In genomic region chr15:39864116-39864515, GRCh38 we compare ENCODE assay signal across 18 cellular contexts. TPM values are rescaled to one million over a fixed set of nuclear protein-coding genes. Genes with fewer than 3 reads are reported as not detected.
DNase-seq lines count a peak whose midpoint lies in the region; ATAC-seq, FAIRE-seq and TF ChIP-seq lines count a peak whose summit lies in the region.
"Had no signal": no experiment of that assay in that cellular context is flagged by ENCODE, and none has a peak within 500 bp of the region (broad histone marks: within the 10 kb centered on the region; RNA-seq: fewer than 3 reads in every experiment).

No MANE protein-coding gene starts in this region.

- H3K27me3 Mint-ChIP-seq in stimulated activated naive CD8-positive, alpha-beta T cell treated with anti-CD3 and anti-CD28 coated beads, Interleukin-15, amount 100 ng/mL, for 72 hours = peaks cover 25% of the 10 kb centered on the region

- H3K56ac ChIP-seq in IMR-90 (ENCODE audit: extremely low read depth, insufficient read depth, low read length) = no peak overlapping the region

- H3K36me3 ChIP-seq in BLaER1 = peaks cover 52% of the 10 kb centered on the region
- peaks cover 1% of the 10 kb centered on the region; the same call in 1 of the 2 replicates for H3K36me3 ChIP-seq in IMR-90 (ENCODE audit: control insufficient read depth, insufficient read depth, low read length)
- H3K36me3 ChIP-seq in GM12878 (ENCODE audit: control insufficient read depth in 2 of 2, insufficient read depth in 2 of 2, low read length in 1 of 2) = no peaks in the 10 kb centered on the region
- no peaks in the 10 kb centered on the region for H3K36me3 ChIP-seq in ovary

- H3K4me1 ChIP-seq in BLaER1 (peaks cover 66% of the 10 kb centered on the region), IMR-90 (ENCODE audit: control insufficient read depth, insufficient read depth, low read length) (peaks cover 13% of the 10 kb centered on the region), GM12878 (ENCODE audit: control insufficient read depth, insufficient read depth, low read length) (no peaks in the 10 kb centered on the region), ovary (ENCODE audit: insufficient read depth) (no peaks in the 10 kb centered on the region)

- BruUV-seq in IMR-90 (replicated peaks; lab: Mats Ljungman, UMichigan) = no TSS peak
- BruUV-seq in GM12878 (replicated peaks; lab: Mats Ljungman, UMichigan) = no TSS peak

- H3K9me3 ChIP-seq in BLaER1 (peaks cover 7% of the 10 kb centered on the region), IMR-90 (ENCODE audit: control insufficient read depth, insufficient read depth, low read length) (no peaks in the 10 kb centered on the region), GM12878 (replicated peaks; ENCODE audit: control insufficient read depth, insufficient read depth, low read length) (no peaks in the 10 kb centered on the region), ovary (no peaks in the 10 kb centered on the region)

- no peak overlapping the region for H3K27ac Mint-ChIP-seq in stimulated activated naive CD8-positive, alpha-beta T cell treated with anti-CD3 and anti-CD28 coated beads, Interleukin-15, amount 100 ng/mL, for 72 hours
- H3K27ac Mint-ChIP-seq: B cell; CD4-positive, alpha-beta memory T cell had no signal

- WGBS in IMR-90 (ENCODE audit: extremely low coverage in 2 of 2, insufficient read length in 1 of 2), 2 experiments = no CpG with 5 or more reads among the region's 1 CpG
- WGBS in GM12878 (ENCODE audit: insufficient coverage, insufficient replicate concordance, low lambda C conversion rate, missing lambda C conversion rate) = 0% methylated on average over 1 of the region's 1 CpG
- 93 to 98% (median 97%) methylated on average over 1 of the region's 1 CpG for WGBS in ovary, 3 donors

- H2AFZ ChIP-seq in IMR-90 (replicated peaks; ENCODE audit: low read length, poor library complexity) (no peak overlapping the region), GM12878 (ENCODE audit: control insufficient read depth, low read depth, low read length) (no peak overlapping the region)

- no peaks in the 10 kb centered on the region for H3K27me3 ChIP-seq in BLaER1
- no peaks in the 10 kb centered on the region for H3K27me3 ChIP-seq in IMR-90 (ENCODE audit: control insufficient read depth, insufficient read depth, low read length)
- H3K27me3 ChIP-seq in GM12878 (replicated peaks in 1 of 2; ENCODE audit: control insufficient read depth in 2 of 2, insufficient read depth in 2 of 2, low read length in 1 of 2) = no peaks in the 10 kb centered on the region
- no peaks in the 10 kb centered on the region for H3K27me3 ChIP-seq in ovary

- H4K5ac ChIP-seq in IMR-90 (ENCODE audit: low read depth, low read length) = peak overlapping the region; percentile 68; the same call in 1 of the 2 replicates

- H2BK5ac ChIP-seq in IMR-90 (ENCODE audit: low read depth, low read length, poor library complexity, severe bottlenecking) = no peak overlapping the region

- H3K4me1 Mint-ChIP-seq in stimulated activated naive CD8-positive, alpha-beta T cell treated with anti-CD3 and anti-CD28 coated beads, Interleukin-15, amount 100 ng/mL, for 72 hours = no peaks in the 10 kb centered on the region
- H3K4me1 Mint-ChIP-seq: B cell; CD4-positive, alpha-beta memory T cell had no signal

- no peak overlapping the region for H3K4me3 Mint-ChIP-seq in stimulated activated naive CD8-positive, alpha-beta T cell treated with anti-CD3 and anti-CD28 coated beads, Interleukin-15, amount 100 ng/mL, for 72 hours
- H3K4me3 Mint-ChIP-seq: B cell; CD4-positive, alpha-beta memory T cell had no signal

- H3K79me1 ChIP-seq in IMR-90 (ENCODE audit: low read depth in 1 of 2, low read length in 2 of 2) = peaks cover 30 to 70% of the 10 kb centered on the region in 2 experiments

- TF ChIP-seq EP300 in GM12878 (IDR thresholded peaks at IDR 0.05; ENCODE audit: borderline replicate concordance in 1 of 2, control insufficient read depth in 1 of 2, low read depth in 2 of 2, low read length in 2 of 2) (no peak), ovary (IDR thresholded peaks at IDR 0.05) (no peak)

- no peak overlapping the region for H2BK120ac ChIP-seq in IMR-90 (ENCODE audit: low read depth, low read length)

- DNase-seq in GM19239 (ENCODE audit: insufficient read length, low spot score) (no peak), IMR-90 (no peak), GM12878 (ENCODE audit: low read depth, low spot score) (no peak), DMS53 (lab: John Stamatoyannopoulos, UW) (no peak), ovary (no peak)
- no peak for DNase-seq in stimulated activated naive CD8-positive, alpha-beta T cell treated with anti-CD3 and anti-CD28 coated beads, Interleukin-15, amount 100 ng/mL, for 72 hours
- DNase-seq: C1 segment of cervical spinal cord; Calu3; CD4-positive, alpha-beta memory T cell; COR-L47; DND-41; GOT3 had no signal

- in situ Hi-C loops in IMR-90 (cut with MboI; ENCODE audit: low sequenced_read_pairs) = no loop called here
- in situ Hi-C loops in GM12878 (cut with MboI) = no loop called here

- no peak for TF ChIP-seq CTCF in IMR-90 (conservative IDR thresholded peaks at IDR 0.05; ENCODE audit: low read depth, low read length)
- TF ChIP-seq CTCF in GM12878 (IDR thresholded peaks at IDR 0.05 in 2 of 3, conservative IDR thresholded peaks at IDR 0.05 in 1 of 3; ENCODE audit: control insufficient read depth in 2 of 3, extremely low read depth in 1 of 3, insufficient read depth in 1 of 3, low read depth in 3 of 3, low read length in 3 of 3) = no peak
- TF ChIP-seq CTCF in ovary (IDR thresholded peaks at IDR 0.05) = no peak

- H2BK15ac ChIP-seq in IMR-90 (ENCODE audit: low read depth, low read length) = no peak overlapping the region

- no peak for TF ChIP-seq POLR2A in IMR-90 (IDR thresholded peaks at IDR 0.05; ENCODE audit: low read depth, low read length)
- TF ChIP-seq POLR2A in GM12878 (IDR thresholded peaks at IDR 0.05; ENCODE audit: low read depth, low read length) = no peak
- TF ChIP-seq POLR2A in ovary (IDR thresholded peaks at IDR 0.05) = no peak

- H4K8ac ChIP-seq in IMR-90 (ENCODE audit: low read depth in 2 of 2, low read length in 2 of 2) = no peak overlapping the region

- no peak overlapping the region for H2AK5ac ChIP-seq in IMR-90 (ENCODE audit: low read depth, low read length)

- SMC1A ChIA-PET in GM12878 (lab: Charles Lee; ENCODE audit: uncharacterized antibody, unreplicated experiment) = interaction anchor here (3.6 kb wide), 1 partner anchor 10 kb away, joined by 37 read pairs; no protein-coding TSS in a partner anchor

- H3K27ac ChIP-seq in BLaER1 (peak overlapping the region; percentile 39), IMR-90 (ENCODE audit: insufficient read depth, low read length) (no peak overlapping the region), GM12878 (ENCODE audit: control insufficient read depth, insufficient read depth) (no peak overlapping the region), ovary (no peak overlapping the region)
- H3K27ac ChIP-seq: 22Rv1 had no signal

- H4K20me1 ChIP-seq in BLaER1 (peaks cover 97% of the 10 kb centered on the region), IMR-90 (ENCODE audit: insufficient read depth, low read length) (peaks cover 62% of the 10 kb centered on the region; the same call in 1 of the 2 replicates), GM12878 (ENCODE audit: control insufficient read depth, insufficient read depth) (no peaks in the 10 kb centered on the region)

- H3K18ac ChIP-seq in IMR-90 (ENCODE audit: low read depth, low read length) = peak overlapping the region; percentile 59; the same call in 1 of the 2 replicates

- TF ChIP-seq RAD21 in IMR-90 (IDR thresholded peaks at IDR 0.05; ENCODE audit: low read length) (no peak), GM12878 (IDR thresholded peaks at IDR 0.05; ENCODE audit: insufficient read depth, low read depth, low read length) (no peak)

- no peak overlapping the region for H2AK9ac ChIP-seq in IMR-90 (replicated peaks; ENCODE audit: low read depth, low read length, poor library complexity)

- FAIRE-seq in GM19239 (lab: Jason Lieb, UNC) = peak; percentile 21
- FAIRE-seq in GM12878 (lab: Jason Lieb, UNC) = peak; percentile 13
- FAIRE-seq: A204.1, G401.6 had no signal

- no peak overlapping the region for H2BK20ac ChIP-seq in IMR-90 (ENCODE audit: low read depth, low read length)

- ATAC-seq in IMR-90 (ENCODE audit: low read depth) (no peak), GM12878 (peak; percentile 67), HG02571 (IDR thresholded peaks at IDR 0.05; ENCODE audit: unreplicated experiment) (no peak)
- ATAC-seq in stimulated activated naive CD8-positive, alpha-beta T cell treated with anti-CD3 and anti-CD28 coated beads, Interleukin-15, amount 100 ng/mL, for 72 hours = no peak

- H3K14ac ChIP-seq in IMR-90 (replicated peaks; ENCODE audit: low read depth, low read length) = no peak overlapping the region

- CTCF ChIA-PET in IMR-90 (lab: Yijun Ruan, JAX) = no interaction called here
- CTCF ChIA-PET in GM12878 (lab: Yijun Ruan, JAX) = interaction anchor here (0.6 to 4.8 kb wide), 4 partner anchors 11 to 76 kb away, joined by 3 to 36 read pairs (median 8); no protein-coding TSS in a partner anchor

- H3K4ac ChIP-seq in IMR-90 (ENCODE audit: low read depth, low read length) = no peak overlapping the region

- H3K79me2 ChIP-seq in GM12878 (ENCODE audit: control insufficient read depth, insufficient read depth, low read length) = no peaks in the 10 kb centered on the region

- RAD21 ChIA-PET in GM12878 (lab: Charles Lee; ENCODE audit: unreplicated experiment) = interaction anchor here (2.0 kb wide), 1 partner anchor 10 kb away, joined by 11 read pairs; no protein-coding TSS in a partner anchor

- dilution Hi-C loops in IMR-90 (cut with HindIII; ENCODE audit: low sequenced_read_pairs, unreplicated experiment) = no loop called here

- H3K9ac ChIP-seq in BLaER1 (no peak overlapping the region), IMR-90 (ENCODE audit: low read depth, low read length) (no peak overlapping the region), GM12878 (ENCODE audit: control insufficient read depth, insufficient read depth, low read length) (no peak overlapping the region)

- H3K9me1 ChIP-seq in IMR-90 (ENCODE audit: insufficient read depth, low read length) = peaks cover 21% of the 10 kb centered on the region

- no peaks in the 10 kb centered on the region for H3K9me3 Mint-ChIP-seq in stimulated activated naive CD8-positive, alpha-beta T cell treated with anti-CD3 and anti-CD28 coated beads, Interleukin-15, amount 100 ng/mL, for 72 hours
- H3K9me3 Mint-ChIP-seq: CD4-positive, alpha-beta memory T cell had no signal

- H3K4me2 ChIP-seq in BLaER1 (peak overlapping the region; percentile 71), IMR-90 (ENCODE audit: low read depth, low read length) (no peak overlapping the region), GM12878 (ENCODE audit: control insufficient read depth, insufficient read depth) (no peak overlapping the region)

- no peak overlapping the region for H3K23ac ChIP-seq in IMR-90 (ENCODE audit: low read depth, low read length)

- intact Hi-C loops in IMR-90 (cut with micrococcal nuclease) = no loop called here
- intact Hi-C loops in GM12878 (cut with micrococcal nuclease; ENCODE audit: unreplicated experiment) = no loop called here
- intact Hi-C loops in ovary (cut with DNase I) = no loop called here

- no peak overlapping the region for H4K91ac ChIP-seq in IMR-90 (ENCODE audit: insufficient read depth, low read depth, low read length)

- POLR2A ChIA-PET in IMR-90 (lab: Charles Lee; ENCODE audit: unreplicated experiment) (no interaction called here), GM12878 (lab: Charles Lee) (interaction anchor here (1.6 kb wide), 1 partner anchor 9 kb away, joined by 4 read pairs; no protein-coding TSS in a partner anchor)

- no peak overlapping the region for H3K4me3 ChIP-seq in BLaER1
- H3K4me3 ChIP-seq in IMR-90 (ENCODE audit: insufficient read depth, low read depth, low read length) = no peak overlapping the region
- no peak overlapping the region for H3K4me3 ChIP-seq in GM12878
- H3K4me3 ChIP-seq in ovary = no peak overlapping the region

RNA-seq across cellular contexts. Expression of gene GPR176, which starts 56.0 kb away (rescaled TPM):
- total RNA-seq in IMR-90 (2012; rRNA removed) = 194 and 246 TPM in 2 replicates
- 114 and 118 TPM in 2 replicates for polyA plus RNA-seq in IMR-90 (2012; rRNA removed)
- 89.6 and 120 TPM in 2 replicates for polyA plus RNA-seq in IMR-90 (2012; cell fraction: cytosol; rRNA removed)
- 71.7 and 95.1 TPM in 2 replicates for polyA plus RNA-seq in IMR-90 (2012; cell fraction: nucleus; rRNA removed; ENCODE audit: low replicate concordance)
- total RNA-seq in GM12878 (2013; cell fraction: nucleolus; rRNA removed) = 0.23 and 0.71 TPM in 2 replicates
- total RNA-seq in GM12878 (2014; rRNA removed) = 0.11 and 0.16 TPM in 2 replicates
- total RNA-seq in GM12878 (2014; rRNA removed; fragmentation: Illumina TruSeq; extraction: Trizol) = 0.04 and 0.05 TPM in 2 replicates
- 0.19 and 0.21 TPM in 2 replicates for total RNA-seq in GM12878 (2021)
- polyA plus RNA-seq in GM12878 (2011; ENCODE audit: low read depth) = not detected
- 0.03 TPM in 1 of 2 replicates, not detected in the other for polyA plus RNA-seq in GM12878 (2011; rRNA removed)
- polyA plus RNA-seq in GM12878 (2011; cell fraction: cytosol; rRNA removed) = 0.03 and 0.09 TPM in 2 replicates
- polyA plus RNA-seq in GM12878 (2011; cell fraction: nucleus; rRNA removed) = 0.04 and 0.07 TPM in 2 replicates
- polyA plus RNA-seq in GM12878 (2012) = 0.15 and 0.18 TPM in 2 replicates
- polyA plus RNA-seq in GM12878 (2014; fragmentation: Illumina TruSeq; extraction: Trizol) = 0.22 TPM in 1 of 2 replicates, not detected in the other
- under 1 TPM in 1 of 2 experiments, not detected in 1; 0.02 TPM for polyA plus RNA-seq in GM12878 (2014; fragmentation: Nextera tagmentation; extraction: Ambion mirVana)
- 0.18 TPM in 1 of 2 replicates, not detected in the other for polyA plus RNA-seq in GM12878 (2014; rRNA removed)
- polyA plus RNA-seq in GM12878 (2016; fragmentation: Nextera tagmentation; extraction: Ambion mirVana) = under 1 TPM in 1 of 2 experiments, not detected in 1; 0.33 TPM
- polyA minus RNA-seq in GM12878 (2011; rRNA and poly(A)+ RNA removed) = 0.15 TPM in 1 of 2 replicates, not detected in the other
- 1.1 TPM in 1 of 2 replicates, not detected in the other for polyA minus RNA-seq in GM12878 (2011; cell fraction: cytosol; rRNA and poly(A)+ RNA removed)
- polyA minus RNA-seq in GM12878 (2011; cell fraction: nucleus; rRNA and poly(A)+ RNA removed) = 0.12 TPM in 1 of 2 replicates, not detected in the other
- 1 to 10 TPM in 5 of 7 donors, under 1 TPM in 2; 0.68 to 2.4 (median 1.8) TPM for total RNA-seq in ovary
- polyA plus RNA-seq in ovary = 1 to 10 TPM; 3.0 to 8.5 TPM
- total RNA-seq: CD4-positive, alpha-beta memory T cell had no signal
- polyA plus RNA-seq: CD4-positive, alpha-beta memory T cell had no signal

Comparison
In these comparisons a context has a peak if more than half of its experiments do, and no peak if none do; other contexts are left out.
1. RNA of gene GPR176, which starts 56.0 kb away (total RNA-seq): 194 to 246 TPM in IMR-90; 0.68 to 2.4 TPM in ovary and 0.04 to 0.71 TPM in GM12878; every median in the first group is over 10 times any median in the second.